21 cellular contexts compared by ENCODE assay signal in the genomic region with DNA sequence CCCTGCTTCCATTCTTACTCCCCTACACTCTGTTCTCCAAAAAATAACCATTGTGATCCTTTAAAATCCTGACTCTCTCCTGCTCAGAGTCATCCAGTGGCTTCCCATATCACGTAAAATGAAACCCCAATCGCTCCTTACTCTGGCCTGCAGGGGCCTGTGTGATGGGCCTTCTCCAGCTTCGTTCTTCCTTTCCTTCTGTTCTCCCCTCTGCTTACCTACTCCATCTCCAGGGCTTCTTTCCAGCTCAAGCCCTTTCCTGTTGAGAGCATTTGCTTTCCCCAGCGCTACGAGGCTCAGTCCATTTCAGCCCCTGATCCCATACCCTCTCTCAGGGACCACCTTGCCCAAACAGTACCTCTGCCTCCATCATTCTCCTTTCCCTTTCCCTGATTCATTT.
A peak's percentile ranks its signal among the peaks of the same experiment; 100 is the strongest.
DNase-seq lines count a peak whose midpoint lies in the region; ATAC-seq and TF ChIP-seq lines count a peak whose summit lies in the region.
"Had no signal": no experiment of that assay in that cellular context is flagged by ENCODE, and none has a peak within 500 bp of the region (broad histone marks: within the 10 kb centered on the region; RNA-seq: fewer than 3 reads in every experiment).

No MANE protein-coding gene starts in this region.

- POLR2A ChIA-PET in IMR-90 (lab: Charles Lee; ENCODE audit: unreplicated experiment): no interaction called here

- dilution Hi-C loops in IMR-90 (cut with HindIII; ENCODE audit: low sequenced_read_pairs, unreplicated experiment): no loop called here

- DNase-seq in ELF-1 (ENCODE audit: low read depth, low spot score) (peak; percentile 27), IMR-90 (no peak), iPS-NIHi11 (ENCODE audit: low spot score) (peak; percentile 21), neuronal stem cell (ENCODE audit: low spot score) (no peak), CD1c-positive myeloid dendritic cell (ENCODE audit: extremely low spot score) (no peak), SHP77 treated with DMSO at 0.1 percent for 48 hours (lab: John Stamatoyannopoulos, UW) (no peak)
- DNase-seq: ACHN; CD8-positive, alpha-beta T cell; GDM1; KBM-7; NCI-H1092; NCI-H1436; NCI-H187 treated with DMSO at 0.1 percent for 48 hours; NCI-H2107; NCI-H2227 treated with DMSO at 0.1 percent for 48 hours; NCI-H510A; SIG-M5; SK-N-SH had no signal

- no peak for TF ChIP-seq RAD21 in IMR-90 (IDR thresholded peaks at IDR 0.05; ENCODE audit: low read length)

- no peak overlapping the region for H2BK20ac ChIP-seq in IMR-90 (ENCODE audit: low read depth, low read length)

- WGBS in IMR-90 (ENCODE audit: extremely low coverage in 2 of 2, insufficient read length in 1 of 2), 2 experiments: 90% methylated on average over 2 of the region's 5 CpGs; no CpG with 5 or more reads in 1 of the 2 experiments
- WGBS in neuronal stem cell (ENCODE audit: extremely low coverage in 2 of 2, insufficient read length in 2 of 2, insufficient replicate concordance in 1 of 2), 2 donors: no CpG with 5 or more reads among the region's 5 CpGs

- H3K27ac ChIP-seq in IMR-90 (ENCODE audit: insufficient read depth, low read length) (no peak overlapping the region), neuronal stem cell (replicated peaks; ENCODE audit: low read length) (no peak overlapping the region)
- H3K27ac ChIP-seq: BLaER1, RWPE1 had no signal

- no peak overlapping the region for H4K8ac ChIP-seq in IMR-90 (ENCODE audit: low read depth in 2 of 2, low read length in 2 of 2)
- no peak overlapping the region for H4K8ac ChIP-seq in neuronal stem cell (ENCODE audit: low read depth, low read length)

- H2AK9ac ChIP-seq in IMR-90 (replicated peaks; ENCODE audit: low read depth, low read length, poor library complexity): no peak overlapping the region

- peaks cover 4% of the 10 kb centered on the region; the same call in 1 of the 2 replicates for H3K9me1 ChIP-seq in IMR-90 (ENCODE audit: insufficient read depth, low read length)

- TF ChIP-seq CTCF in IMR-90 (conservative IDR thresholded peaks at IDR 0.05; ENCODE audit: low read depth, low read length): no peak

- H3K79me1 ChIP-seq in IMR-90 (ENCODE audit: low read depth in 1 of 2, low read length in 2 of 2) (no peaks in the 10 kb centered on the region), neuronal stem cell (ENCODE audit: low read depth, low read length) (no peaks in the 10 kb centered on the region)

- H3K14ac ChIP-seq in IMR-90 (replicated peaks; ENCODE audit: low read depth, low read length): no peak overlapping the region
- no peak overlapping the region for H3K14ac ChIP-seq in neuronal stem cell (ENCODE audit: low read length)

- no peak overlapping the region for H4K91ac ChIP-seq in IMR-90 (ENCODE audit: insufficient read depth, low read depth, low read length)
- H4K91ac ChIP-seq in neuronal stem cell (ENCODE audit: low read depth, low read length, poor library complexity): no peak overlapping the region

- H3K18ac ChIP-seq in IMR-90 (ENCODE audit: low read depth, low read length): no peak overlapping the region
- no peak overlapping the region for H3K18ac ChIP-seq in neuronal stem cell (ENCODE audit: low read length)

- TF ChIP-seq POLR2A in IMR-90 (IDR thresholded peaks at IDR 0.05; ENCODE audit: low read depth, low read length): no peak

- H3K9me3 ChIP-seq in IMR-90 (ENCODE audit: control insufficient read depth, insufficient read depth, low read length) (no peaks in the 10 kb centered on the region), neuronal stem cell (replicated peaks in 1 of 2; ENCODE audit: control insufficient read depth in 2 of 2, insufficient read depth in 1 of 2, low read depth in 1 of 2, low read length in 2 of 2) (no peaks in the 10 kb centered on the region)
- H3K9me3 ChIP-seq: BLaER1, SK-N-SH had no signal

- H3K4me3 ChIP-seq in IMR-90 (ENCODE audit: insufficient read depth, low read depth, low read length) (no peak overlapping the region), neuronal stem cell (ENCODE audit: low read length in 2 of 2) (no peak overlapping the region)
- H3K4me3 ChIP-seq: BLaER1 had no signal

- no peaks in the 10 kb centered on the region for H4K20me1 ChIP-seq in IMR-90 (ENCODE audit: insufficient read depth, low read length)
- H4K20me1 ChIP-seq: BLaER1 had no signal

- H2AK5ac ChIP-seq in IMR-90 (ENCODE audit: low read depth, low read length): no peak overlapping the region; the same call in 1 of the 2 replicates
- no peak overlapping the region for H2AK5ac ChIP-seq in neuronal stem cell (ENCODE audit: low read depth, low read length)

- H3K4me2 ChIP-seq in IMR-90 (ENCODE audit: low read depth, low read length) (no peak overlapping the region), neuronal stem cell (ENCODE audit: insufficient read depth, low read length, poor library complexity, severe bottlenecking) (no peak overlapping the region)
- H3K4me2 ChIP-seq: BLaER1, SK-N-SH had no signal

- intact Hi-C loops in IMR-90 (cut with micrococcal nuclease): no loop called here

- H3K23ac ChIP-seq in IMR-90 (ENCODE audit: low read depth, low read length): no peak overlapping the region
- no peak overlapping the region for H3K23ac ChIP-seq in neuronal stem cell (ENCODE audit: low read depth, low read length, poor library complexity)

- no peak overlapping the region for H3K56ac ChIP-seq in IMR-90 (ENCODE audit: extremely low read depth, insufficient read depth, low read length)

- CTCF ChIA-PET in IMR-90 (lab: Yijun Ruan, JAX): no interaction called here

- H3K4me1 ChIP-seq in IMR-90 (ENCODE audit: control insufficient read depth, insufficient read depth, low read length) (peaks cover 7% of the 10 kb centered on the region), neuronal stem cell (ENCODE audit: control insufficient read depth in 2 of 2, insufficient read depth in 1 of 2, low read depth in 1 of 2, low read length in 2 of 2) (peaks cover 7 to 9% of the 10 kb centered on the region in 2 donors)
- H3K4me1 ChIP-seq: BLaER1 had no signal

- no peak overlapping the region for H4K5ac ChIP-seq in IMR-90 (ENCODE audit: low read depth, low read length)

- H2BK12ac ChIP-seq in neuronal stem cell (ENCODE audit: low read length): no peak overlapping the region

- no peaks in the 10 kb centered on the region for H3K27me3 ChIP-seq in IMR-90 (ENCODE audit: control insufficient read depth, insufficient read depth, low read length)
- no peaks in the 10 kb centered on the region for H3K27me3 ChIP-seq in neuronal stem cell (ENCODE audit: control insufficient read depth in 3 of 3, insufficient read depth in 3 of 3, low read depth in 1 of 3, low read length in 3 of 3)
- H3K27me3 ChIP-seq: BLaER1 had no signal

- H3K36me3 ChIP-seq in IMR-90 (ENCODE audit: control insufficient read depth, insufficient read depth, low read length): no peaks in the 10 kb centered on the region
- no peaks in the 10 kb centered on the region for H3K36me3 ChIP-seq in neuronal stem cell (replicated peaks in 1 of 2; ENCODE audit: control insufficient read depth in 2 of 2, insufficient read depth in 2 of 2, low read length in 2 of 2)
- H3K36me3 ChIP-seq: BLaER1 had no signal

- H3K9ac ChIP-seq in IMR-90 (ENCODE audit: low read depth, low read length) (no peak overlapping the region), neuronal stem cell (ENCODE audit: low read depth, low read length, poor library complexity) (no peak overlapping the region)
- H3K9ac ChIP-seq: BLaER1, SK-N-SH had no signal

- H3K4ac ChIP-seq in IMR-90 (ENCODE audit: low read depth, low read length) (no peak overlapping the region), neuronal stem cell (ENCODE audit: low read length) (no peak overlapping the region)

- in situ Hi-C loops in IMR-90 (cut with MboI; ENCODE audit: low sequenced_read_pairs): loop anchor here (25.0 kb wide), 1 partner anchor 305 kb away; no protein-coding TSS in a partner anchor

- 0 out of 3 replicates have a peak overlapping the region, but pooled peaks have one; percentile 39 for H2BK15ac ChIP-seq in IMR-90 (ENCODE audit: low read depth, low read length)
- H2BK15ac ChIP-seq in neuronal stem cell (ENCODE audit: low read length): no peak overlapping the region

- BruUV-seq in IMR-90 (replicated peaks; lab: Mats Ljungman, UMichigan): no TSS peak

- ATAC-seq in IMR-90 (ENCODE audit: low read depth) (no peak), GM18867 (IDR thresholded peaks at IDR 0.05; ENCODE audit: unreplicated experiment) (no peak)
- ATAC-seq: CD8-positive, alpha-beta T cell had no signal

- H2BK5ac ChIP-seq in IMR-90 (ENCODE audit: low read depth, low read length, poor library complexity, severe bottlenecking) (no peak overlapping the region), neuronal stem cell (ENCODE audit: low read length) (no peak overlapping the region)

- H2AFZ ChIP-seq in IMR-90 (replicated peaks; ENCODE audit: low read length, poor library complexity) (no peak overlapping the region), neuronal stem cell (ENCODE audit: low read length) (peak overlapping the region; percentile 56)

- H2BK120ac ChIP-seq in IMR-90 (ENCODE audit: low read depth, low read length): no peak overlapping the region
- H2BK120ac ChIP-seq in neuronal stem cell (ENCODE audit: low read depth, low read length): no peak overlapping the region

TF ChIP-seq in IMR-90, 13 proteins besides CTCF, POLR2A, EP300 and RAD21 (continues in another document):
- TF ChIP-seq BHLHE40 (IDR thresholded peaks at IDR 0.05; ENCODE audit: low read depth, low read length): no peak
- no peak for TF ChIP-seq RCOR1 (IDR thresholded peaks at IDR 0.05; ENCODE audit: insufficient replicate concordance, low read length)
- TF ChIP-seq, protein P1, sequence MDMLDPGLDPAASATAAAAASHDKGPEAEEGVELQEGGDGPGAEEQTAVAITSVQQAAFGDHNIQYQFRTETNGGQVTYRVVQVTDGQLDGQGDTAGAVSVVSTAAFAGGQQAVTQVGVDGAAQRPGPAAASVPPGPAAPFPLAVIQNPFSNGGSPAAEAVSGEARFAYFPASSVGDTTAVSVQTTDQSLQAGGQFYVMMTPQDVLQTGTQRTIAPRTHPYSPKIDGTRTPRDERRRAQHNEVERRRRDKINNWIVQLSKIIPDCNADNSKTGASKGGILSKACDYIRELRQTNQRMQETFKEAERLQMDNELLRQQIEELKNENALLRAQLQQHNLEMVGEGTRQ (IDR thresholded peaks at IDR 0.05; ENCODE audit: low read depth, low read length): no peak
- no peak for TF ChIP-seq FOS (IDR thresholded peaks at IDR 0.05; ENCODE audit: low read depth, low read length)
- TF ChIP-seq CHD1 (IDR thresholded peaks at IDR 0.05; ENCODE audit: low read depth, low read length): no peak
- no peak for TF ChIP-seq NFE2L2 (IDR thresholded peaks at IDR 0.05; ENCODE audit: low read depth, low read length)
- no peak for TF ChIP-seq MAZ (IDR thresholded peaks at IDR 0.05; ENCODE audit: borderline replicate concordance, low read depth, low read length)
- no peak for TF ChIP-seq RFX5 (IDR thresholded peaks at IDR 0.05; ENCODE audit: low read depth, low read length)
- no peak for TF ChIP-seq SMC3 (IDR thresholded peaks at IDR 0.05; ENCODE audit: low read depth, low read length)
- no peak for TF ChIP-seq MAFK (IDR thresholded peaks at IDR 0.05; ENCODE audit: low read depth, low read length)
- no peak for TF ChIP-seq MXI1 (IDR thresholded peaks at IDR 0.05; ENCODE audit: borderline replicate concordance, low read depth, low read length)

Comparison
In these comparisons a context has a peak if more than half of its experiments do, and no peak if none do; other contexts are left out.
1. DNase-seq: peak in ELF-1 (single experiment) and iPS-NIHi11 (single experiment); none in IMR-90 (single experiment), neuronal stem cell (single experiment), CD1c-positive myeloid dendritic cell (single experiment) and SHP77 treated with DMSO at 0.1 percent for 48 hours (single experiment).